ENCODE assay signal across 10 cellular contexts in genomic region chr15:70493376-70493775, GRCh38.
DNase-seq lines count a peak whose midpoint lies in the region; ATAC-seq and TF ChIP-seq lines count a peak whose summit lies in the region.
"Had no signal": no experiment of that assay in that cellular context is flagged by ENCODE, and none has a peak within 500 bp of the region (broad histone marks: within the 10 kb centered on the region; RNA-seq: fewer than 3 reads in every experiment).

No MANE protein-coding gene starts in this region.

- no peaks in the 10 kb centered on the region for H3K36me3 Mint-ChIP-seq in activated T-cell treated with anti-CD3 and anti-CD28 coated beads, Interleukin-2, amount 50 U/mL, for 24 hours (ENCODE audit: low read depth)
- no peaks in the 10 kb centered on the region for H3K36me3 Mint-ChIP-seq in endodermal cell (ENCODE audit: low read depth)
- peaks cover 49% of the 10 kb centered on the region for H3K36me3 Mint-ChIP-seq in stimulated activated effector memory CD8-positive, alpha-beta T cell treated with anti-CD3 and anti-CD28 coated beads, Interleukin-12 subunit alpha, Interleukin-12 subunit beta, amount 100 ng/mL, for 72 hours
- H3K36me3 Mint-ChIP-seq: IgD-negative memory B cell had no signal

- H3K27ac ChIP-seq in RWPE2 (ENCODE audit: poor library complexity, severe bottlenecking) (peak overlapping the region; percentile 79), endodermal cell (ENCODE audit: low read depth, low read length) (no peak overlapping the region), Peyer's patch (peak overlapping the region in 1 of 4 donors; percentile 67)

- WGBS in endodermal cell (ENCODE audit: insufficient coverage in 1 of 2, insufficient read length in 1 of 2), 2 experiments = 89 to 100% methylated on average over 1 of the region's 1 CpG

- no peak for DNase-seq in activated T-cell treated with anti-CD3 and anti-CD28 coated beads, Interleukin-2, amount 50 U/mL, for 24 hours
- no peak for DNase-seq in activated T-cell treated with anti-CD3 and anti-CD28 coated beads, Interleukin-2, amount 50 U/mL, for 1 hour
- no peak for DNase-seq in RWPE2 (ENCODE audit: low spot score)
- DNase-seq in endodermal cell = no peak
- no peak for DNase-seq in stimulated activated effector memory CD8-positive, alpha-beta T cell treated with anti-CD3 and anti-CD28 coated beads, Interleukin-12 subunit alpha, Interleukin-12 subunit beta, amount 100 ng/mL, for 72 hours (ENCODE audit: low spot score in 2 of 2)
- no peak for DNase-seq in NCI-H187 treated with DMSO at 0.1 percent for 48 hours (lab: John Stamatoyannopoulos, UW)
- no peak for DNase-seq in Peyer's patch
- DNase-seq: NCI-H2081 had no signal

- peaks cover 35% of the 10 kb centered on the region for H3K27me3 Mint-ChIP-seq in activated T-cell treated with anti-CD3 and anti-CD28 coated beads, Interleukin-2, amount 50 U/mL, for 24 hours
- H3K27me3 Mint-ChIP-seq in endodermal cell (ENCODE audit: insufficient read depth) = peaks cover 13% of the 10 kb centered on the region

- H3K4me1 Mint-ChIP-seq in activated T-cell treated with anti-CD3 and anti-CD28 coated beads, Interleukin-2, amount 50 U/mL, for 24 hours (ENCODE audit: low read depth) = peaks cover 79% of the 10 kb centered on the region
- H3K4me1 Mint-ChIP-seq in endodermal cell = peaks cover 34% of the 10 kb centered on the region
- peaks cover 89% of the 10 kb centered on the region for H3K4me1 Mint-ChIP-seq in stimulated activated effector memory CD8-positive, alpha-beta T cell treated with anti-CD3 and anti-CD28 coated beads, Interleukin-12 subunit alpha, Interleukin-12 subunit beta, amount 100 ng/mL, for 72 hours

- H3K4me1 ChIP-seq in RWPE2 (ENCODE audit: insufficient read depth, poor library complexity, severe bottlenecking) (peaks cover 40% of the 10 kb centered on the region), endodermal cell (ENCODE audit: control insufficient read depth, insufficient read depth, low read length) (peaks cover 20% of the 10 kb centered on the region), Peyer's patch (peaks cover 4 to 39% (median 20%) of the 10 kb centered on the region in 4 donors)

- H3K36me3 ChIP-seq in RWPE2 (ENCODE audit: low read depth) (no peaks in the 10 kb centered on the region), endodermal cell (ENCODE audit: control insufficient read depth, insufficient read depth, low read length) (no peaks in the 10 kb centered on the region), Peyer's patch (no peaks in the 10 kb centered on the region)

- no peaks in the 10 kb centered on the region for H3K9me3 Mint-ChIP-seq in activated T-cell treated with anti-CD3 and anti-CD28 coated beads, Interleukin-2, amount 50 U/mL, for 24 hours
- H3K9me3 Mint-ChIP-seq in endodermal cell = no peaks in the 10 kb centered on the region
- H3K9me3 Mint-ChIP-seq in stimulated activated effector memory CD8-positive, alpha-beta T cell treated with anti-CD3 and anti-CD28 coated beads, Interleukin-12 subunit alpha, Interleukin-12 subunit beta, amount 100 ng/mL, for 72 hours = no peaks in the 10 kb centered on the region
- H3K9me3 Mint-ChIP-seq: IgD-negative memory B cell had no signal

- H3K27me3 ChIP-seq in RWPE2 (ENCODE audit: insufficient read depth, poor library complexity, severe bottlenecking) (no peaks in the 10 kb centered on the region), endodermal cell (ENCODE audit: control insufficient read depth, insufficient read depth, low read length, poor library complexity, severe bottlenecking) (peaks cover 12% of the 10 kb centered on the region), Peyer's patch (no peaks in the 10 kb centered on the region)

- no peaks in the 10 kb centered on the region for H3K9me3 ChIP-seq in RWPE2 (ENCODE audit: severe bottlenecking)
- no peaks in the 10 kb centered on the region for H3K9me3 ChIP-seq in endodermal cell (ENCODE audit: control insufficient read depth, low read length)
- no peaks in the 10 kb centered on the region for H3K9me3 ChIP-seq in Peyer's patch

- H3K9ac ChIP-seq in endodermal cell (ENCODE audit: extremely low read depth, low read length, poor library complexity, severe bottlenecking) = no peak overlapping the region

- no peak for TF ChIP-seq POLR2A in Peyer's patch (IDR thresholded peaks at IDR 0.05)

- peak overlapping the region; percentile 95 for H3K27ac Mint-ChIP-seq in activated T-cell treated with anti-CD3 and anti-CD28 coated beads, Interleukin-2, amount 50 U/mL, for 24 hours
- H3K27ac Mint-ChIP-seq in endodermal cell = peak overlapping the region; percentile 53
- peak overlapping the region; percentile 97 for H3K27ac Mint-ChIP-seq in stimulated activated effector memory CD8-positive, alpha-beta T cell treated with anti-CD3 and anti-CD28 coated beads, Interleukin-12 subunit alpha, Interleukin-12 subunit beta, amount 100 ng/mL, for 72 hours

- TF ChIP-seq CTCF in RWPE2 (IDR thresholded peaks at IDR 0.05; ENCODE audit: poor library complexity, severe bottlenecking) (no peak), endodermal cell (conservative IDR thresholded peaks at IDR 0.05) (no peak), Peyer's patch (IDR thresholded peaks at IDR 0.05) (no peak)

- peak overlapping the region; percentile 26 for H3K4me3 Mint-ChIP-seq in activated T-cell treated with anti-CD3 and anti-CD28 coated beads, Interleukin-2, amount 50 U/mL, for 24 hours
- H3K4me3 Mint-ChIP-seq in endodermal cell = no peak overlapping the region
- H3K4me3 Mint-ChIP-seq in stimulated activated effector memory CD8-positive, alpha-beta T cell treated with anti-CD3 and anti-CD28 coated beads, Interleukin-12 subunit alpha, Interleukin-12 subunit beta, amount 100 ng/mL, for 72 hours = peak overlapping the region; percentile 70

- H3K4me3 ChIP-seq in RWPE2 (ENCODE audit: severe bottlenecking) (no peak overlapping the region), endodermal cell (ENCODE audit: low read length) (no peak overlapping the region), Peyer's patch (no peak overlapping the region)

- ATAC-seq in RWPE2 (ENCODE audit: low read depth) (no peak), GM21423 (IDR thresholded peaks at IDR 0.05; ENCODE audit: unreplicated experiment) (no peak)
- no peak for ATAC-seq in stimulated activated effector memory CD8-positive, alpha-beta T cell treated with anti-CD3 and anti-CD28 coated beads, Interleukin-12 subunit alpha, Interleukin-12 subunit beta, amount 100 ng/mL, for 72 hours
